In the genomic region with DNA sequence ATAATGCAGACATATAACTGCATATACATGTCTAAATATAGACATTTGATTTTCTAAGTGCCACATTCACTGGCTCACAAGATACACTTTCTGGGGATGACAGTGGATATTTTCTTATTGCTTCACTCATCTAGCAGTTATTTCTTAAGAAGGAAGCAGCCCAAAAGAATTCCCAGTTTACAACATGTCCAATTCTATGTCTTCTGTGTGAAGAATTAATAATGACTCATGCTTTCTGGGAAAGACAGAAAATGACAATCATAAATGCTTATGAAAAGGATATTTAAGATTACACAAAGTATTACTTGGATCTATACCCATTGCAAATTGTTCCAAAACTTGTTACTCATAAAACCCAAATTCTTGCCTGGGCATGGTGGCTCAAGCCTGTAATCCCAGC, we compare ENCODE assay signal across 25 cellular contexts.
DNase-seq lines count a peak whose midpoint lies in the region; TF ChIP-seq lines count a peak whose summit lies in the region.
"Had no signal": no experiment of that assay in that cellular context is flagged by ENCODE, and none has a peak within 500 bp of the region (broad histone marks: within the 10 kb centered on the region; RNA-seq: fewer than 3 reads in every experiment).

No MANE protein-coding gene starts in this region.

- in situ Hi-C loops in G401 (cut with HindIII; ENCODE audit: low sequenced_read_pairs): no loop called here

- TF ChIP-seq CTCF in HFFc6 (IDR thresholded peaks at IDR 0.05) (no peak), chondrocyte (IDR thresholded peaks at IDR 0.05) (no peak)

- H3K27ac Mint-ChIP-seq in HFFc6 (no peak overlapping the region; the same call in 1 of the 2 replicates), chondrocyte (ENCODE audit: unreplicated experiment) (peak overlapping the region; percentile 61)
- H3K27ac Mint-ChIP-seq: activated T-cell treated with anti-CD3 and anti-CD28 coated beads, Interleukin-2, amount 50 U/mL, for 24 hours; immature natural killer cell; natural killer cell had no signal

- H3K4me3 Mint-ChIP-seq in HFFc6: no peak overlapping the region
- H3K4me3 Mint-ChIP-seq in chondrocyte (ENCODE audit: unreplicated experiment): no peak overlapping the region
- H3K4me3 Mint-ChIP-seq: activated T-cell treated with anti-CD3 and anti-CD28 coated beads, Interleukin-2, amount 50 U/mL, for 24 hours; immature natural killer cell; natural killer cell had no signal

- H3K36me3 Mint-ChIP-seq in HFFc6 (ENCODE audit: low read depth): no peaks in the 10 kb centered on the region
- no peaks in the 10 kb centered on the region for H3K36me3 Mint-ChIP-seq in chondrocyte (ENCODE audit: low read depth)
- H3K36me3 Mint-ChIP-seq: immature natural killer cell, natural killer cell had no signal

- H3K4me1 Mint-ChIP-seq in HFFc6 (ENCODE audit: low read depth): peaks cover 45% of the 10 kb centered on the region
- peaks cover 11% of the 10 kb centered on the region for H3K4me1 Mint-ChIP-seq in chondrocyte (ENCODE audit: low read depth)
- H3K4me1 Mint-ChIP-seq: immature natural killer cell, natural killer cell had no signal

- H3K9me3 Mint-ChIP-seq in HFFc6 (no peaks in the 10 kb centered on the region), chondrocyte (ENCODE audit: low read depth) (no peaks in the 10 kb centered on the region)
- H3K9me3 Mint-ChIP-seq: activated T-cell treated with anti-CD3 and anti-CD28 coated beads, Interleukin-2, amount 50 U/mL, for 24 hours had no signal

- peak; percentile 21 for DNase-seq in AG08395 (ENCODE audit: low spot score)
- DNase-seq in HFFc6: peak; percentile 33
- DNase-seq in chondrocyte (ENCODE audit: low spot score): no peak
- DNase-seq in hepatic stellate cell (ENCODE audit: low spot score): peak; percentile 14
- no peak for DNase-seq in COLO829 (ENCODE audit: low spot score)
- DNase-seq in activated effector memory CD4-positive, alpha-beta T cell treated with anti-CD3 and anti-CD28 coated beads, Interleukin-2, amount 50 U/mL, for 16 hours: no peak
- DNase-seq in GF-D8 (lab: John Stamatoyannopoulos, UW): no peak
- no peak for DNase-seq in G401 (ENCODE audit: low spot score)
- DNase-seq: activated CD4-positive, alpha-beta T cell treated with anti-CD3 and anti-CD28 coated beads for 4 hours; activated T-cell treated with anti-CD3 and anti-CD28 coated beads, Interleukin-2, amount 50 U/mL, for 24 hours; amygdala; C1 segment of cervical spinal cord; caudate nucleus; dorsolateral prefrontal cortex; gastrocnemius medialis; GOT3; hippocampal formation; immature natural killer cell; midbrain; natural killer cell; NCI-H1694 treated with DMSO at 0.1 percent for 48 hours; NCI-H526; stimulated activated CD4-positive, alpha-beta T cell treated with anti-CD3 and anti-CD28 coated beads, Interleukin-4, amount 100 ng/mL, for 4 hours; stimulated activated naive CD4-positive, alpha-beta T cell treated with Interleukin-2 at 50 U/mL for 16 hours; T-helper 2 cell had no signal

- H3K27me3 Mint-ChIP-seq in HFFc6 (ENCODE audit: insufficient read depth) (peaks cover 2% of the 10 kb centered on the region; the same call in 1 of the 2 replicates), chondrocyte (ENCODE audit: low read depth) (peaks cover under 1% of the 10 kb centered on the region)
- H3K27me3 Mint-ChIP-seq: activated T-cell treated with anti-CD3 and anti-CD28 coated beads, Interleukin-2, amount 50 U/mL, for 24 hours had no signal

Comparison
In these comparisons a context has a peak if more than half of its experiments do, and no peak if none do; other contexts are left out.
1. DNase-seq: peak in AG08395 (single experiment), HFFc6 (single experiment) and hepatic stellate cell (single experiment); none in chondrocyte (single experiment), COLO829 (single experiment), activated effector memory CD4-positive, alpha-beta T cell treated with anti-CD3 and anti-CD28 coated beads, Interleukin-2, amount 50 U/mL, for 16 hours (single experiment), GF-D8 (single experiment) and G401 (single experiment).